Comparison of ENCODE assay signal across 26 cellular contexts in the genomic region with DNA sequence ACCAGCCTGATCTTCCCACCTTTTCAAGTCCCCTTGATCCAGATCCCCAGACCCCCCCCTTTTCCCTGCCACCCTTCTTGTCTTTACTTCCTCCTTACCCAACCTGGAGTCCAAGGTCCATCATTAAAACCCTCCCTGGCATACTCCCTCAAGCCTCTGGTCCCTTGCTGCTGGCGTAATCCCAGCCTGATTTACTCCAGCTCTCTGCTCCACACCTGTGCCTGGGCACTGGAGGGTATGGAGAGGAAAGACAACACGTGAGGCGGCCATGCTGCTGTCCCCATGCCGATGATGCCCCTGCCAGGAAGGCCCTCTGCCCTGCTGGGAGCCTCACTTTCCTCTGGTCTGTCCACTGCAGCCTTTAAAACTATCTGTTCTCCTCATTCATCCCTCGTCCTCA. TPM values are rescaled to one million over a fixed set of nuclear protein-coding genes. Genes with fewer than 3 reads are reported as not detected.
DNase-seq lines count a peak whose midpoint lies in the region; ATAC-seq and TF ChIP-seq lines count a peak whose summit lies in the region.
"Had no signal": no experiment of that assay in that cellular context is flagged by ENCODE, and none has a peak within 500 bp of the region (broad histone marks: within the 10 kb centered on the region; RNA-seq: fewer than 3 reads in every experiment).

No MANE protein-coding gene starts in this region.

- no peak overlapping the region for H3K4me3 Mint-ChIP-seq in stimulated activated naive CD8-positive, alpha-beta T cell treated with anti-CD3 and anti-CD28 coated beads, Interleukin-15, amount 100 ng/mL, for 72 hours
- H3K4me3 Mint-ChIP-seq: activated CD4-positive, alpha-beta memory T cell treated with anti-CD3 and anti-CD28 coated beads for 36 hours; brain; naive thymus-derived CD4-positive, alpha-beta T cell had no signal

- no peak for ATAC-seq in activated naive CD4-positive, alpha-beta T cell treated with anti-CD3 and anti-CD28 coated beads, Interleukin-2, amount 50 U/mL, for 72 hours
- no peak for ATAC-seq in stimulated activated naive CD8-positive, alpha-beta T cell treated with anti-CD3 and anti-CD28 coated beads, Interleukin-15, amount 100 ng/mL, for 72 hours
- ATAC-seq in left lung (no peak), GM19351 (IDR thresholded peaks at IDR 0.05; ENCODE audit: unreplicated experiment) (no peak)
- ATAC-seq: heart right ventricle; naive thymus-derived CD4-positive, alpha-beta T cell had no signal

- H3K9ac ChIP-seq in colonic mucosa (ENCODE audit: low read depth in 2 of 2, low read length in 2 of 2) (peak overlapping the region in 1 of 2 donors; percentile 40), mucosa of rectum (ENCODE audit: low read depth in 1 of 2, low read length in 2 of 2) (no peak overlapping the region)

- H3K9me3 ChIP-seq in colonic mucosa (no peaks in the 10 kb centered on the region), mucosa of rectum (ENCODE audit: control insufficient read depth in 2 of 2, low read length in 2 of 2) (no peaks in the 10 kb centered on the region), left lung (no peaks in the 10 kb centered on the region)
- H3K9me3 ChIP-seq: heart right ventricle, SJCRH30 had no signal

- no peaks in the 10 kb centered on the region for H3K9me3 Mint-ChIP-seq in activated naive CD4-positive, alpha-beta T cell treated with anti-CD3 and anti-CD28 coated beads, Interleukin-2, amount 50 U/mL, for 72 hours
- no peaks in the 10 kb centered on the region for H3K9me3 Mint-ChIP-seq in stimulated activated naive CD8-positive, alpha-beta T cell treated with anti-CD3 and anti-CD28 coated beads, Interleukin-15, amount 100 ng/mL, for 72 hours
- H3K9me3 Mint-ChIP-seq: activated CD4-positive, alpha-beta memory T cell treated with anti-CD3 and anti-CD28 coated beads for 36 hours; brain had no signal

- intact Hi-C loops in colonic mucosa (cut with DNase I), result no loop called here
- intact Hi-C loops in left lung (cut with DNase I), result no loop called here

- H3K36me3 ChIP-seq in colonic mucosa (no peaks in the 10 kb centered on the region), mucosa of rectum (ENCODE audit: control insufficient read depth in 2 of 2, insufficient read depth in 2 of 2, low read length in 2 of 2) (peaks cover 0 to 2% of the 10 kb centered on the region in 2 donors), left lung (peaks cover 0 to 33% of the 10 kb centered on the region in 2 donors)
- H3K36me3 ChIP-seq: SJCRH30 had no signal

- DNase-seq in activated naive CD4-positive, alpha-beta T cell treated with anti-CD3 and anti-CD28 coated beads, Interleukin-2, amount 50 U/mL, for 72 hours (ENCODE audit: low spot score in 2 of 2), result no peak
- no peak for DNase-seq in activated naive CD4-positive, alpha-beta T cell (lab: John Stamatoyannopoulos, UW)
- DNase-seq in colonic mucosa, result peak; percentile 71
- DNase-seq in stimulated activated naive CD8-positive, alpha-beta T cell treated with anti-CD3 and anti-CD28 coated beads, Interleukin-15, amount 100 ng/mL, for 72 hours, result no peak
- no peak for DNase-seq in left lung
- no peak for DNase-seq in NOMO-1 (lab: John Stamatoyannopoulos, UW; ENCODE audit: unreplicated experiment in 2 of 2)
- DNase-seq: ACHN; activated CD4-positive, alpha-beta memory T cell treated with anti-CD3 and anti-CD28 coated beads for 36 hours; activated gamma-delta T cell; effector memory CD4-positive, alpha-beta T cell; foreskin fibroblast; H7; heart right ventricle; mammary epithelial cell; naive thymus-derived CD4-positive, alpha-beta T cell; NCI-H1105 treated with DMSO at 0.1 percent for 48 hours; NCI-H2081; NCI-H226; NCI-H69; stimulated activated CD8-positive, alpha-beta memory T cell treated with anti-CD3 and anti-CD28 coated beads, Interleukin-4, amount 100 ng/mL, for 48 hours; substantia nigra had no signal

- H3K27me3 ChIP-seq in colonic mucosa, result no peaks in the 10 kb centered on the region
- no peaks in the 10 kb centered on the region for H3K27me3 ChIP-seq in mucosa of rectum (ENCODE audit: control insufficient read depth in 2 of 2, insufficient read depth in 2 of 2, low read length in 2 of 2)
- no peaks in the 10 kb centered on the region for H3K27me3 ChIP-seq in left lung
- H3K27me3 ChIP-seq: heart right ventricle, SJCRH30 had no signal

- H3K4me1 Mint-ChIP-seq in stimulated activated naive CD8-positive, alpha-beta T cell treated with anti-CD3 and anti-CD28 coated beads, Interleukin-15, amount 100 ng/mL, for 72 hours, result peaks cover 52% of the 10 kb centered on the region

- TF ChIP-seq CTCF in colonic mucosa (IDR thresholded peaks at IDR 0.05) (no peak), left lung (IDR thresholded peaks at IDR 0.05) (no peak)

- no peak overlapping the region for H3K4me3 ChIP-seq in colonic mucosa
- H3K4me3 ChIP-seq in mucosa of rectum (ENCODE audit: low read length in 2 of 2), result peak overlapping the region; percentile 22 to 28
- no peak overlapping the region for H3K4me3 ChIP-seq in left lung
- H3K4me3 ChIP-seq: heart right ventricle, SJCRH30, skin epidermis had no signal

- peaks cover 5 to 8% of the 10 kb centered on the region in 2 donors for H3K36me3 Mint-ChIP-seq in activated naive CD4-positive, alpha-beta T cell treated with anti-CD3 and anti-CD28 coated beads, Interleukin-2, amount 50 U/mL, for 72 hours
- H3K36me3 Mint-ChIP-seq: activated CD4-positive, alpha-beta memory T cell treated with anti-CD3 and anti-CD28 coated beads for 36 hours had no signal

- H3K27ac Mint-ChIP-seq in activated naive CD4-positive, alpha-beta T cell treated with anti-CD3 and anti-CD28 coated beads, Interleukin-2, amount 50 U/mL, for 72 hours, result peak overlapping the region; percentile 12 to 33
- H3K27ac Mint-ChIP-seq in stimulated activated naive CD8-positive, alpha-beta T cell treated with anti-CD3 and anti-CD28 coated beads, Interleukin-15, amount 100 ng/mL, for 72 hours, result peak overlapping the region; percentile 3 to 84
- H3K27ac Mint-ChIP-seq: activated CD4-positive, alpha-beta memory T cell treated with anti-CD3 and anti-CD28 coated beads for 36 hours had no signal

- peaks cover 8% of the 10 kb centered on the region for H3K4me1 ChIP-seq in colonic mucosa
- peaks cover 26 to 33% of the 10 kb centered on the region in 2 donors for H3K4me1 ChIP-seq in mucosa of rectum (ENCODE audit: control insufficient read depth in 2 of 2, insufficient read depth in 2 of 2, low read length in 2 of 2)
- peaks cover 8 to 15% of the 10 kb centered on the region in 2 donors for H3K4me1 ChIP-seq in left lung

- no peak overlapping the region for H3K27ac ChIP-seq in colonic mucosa
- H3K27ac ChIP-seq in mucosa of rectum (ENCODE audit: low read depth in 2 of 2, low read length in 2 of 2), result peak overlapping the region; percentile 32 to 66
- H3K27ac ChIP-seq in left lung, result no peak overlapping the region
- H3K27ac ChIP-seq: heart right ventricle, SJCRH30, skin epidermis had no signal

- no peaks in the 10 kb centered on the region for H3K27me3 Mint-ChIP-seq in stimulated activated naive CD8-positive, alpha-beta T cell treated with anti-CD3 and anti-CD28 coated beads, Interleukin-15, amount 100 ng/mL, for 72 hours
- H3K27me3 Mint-ChIP-seq: activated CD4-positive, alpha-beta memory T cell treated with anti-CD3 and anti-CD28 coated beads for 36 hours; naive thymus-derived CD4-positive, alpha-beta T cell had no signal

RNA-seq across cellular contexts. Expression of a gene that starts 5.1 kb away (rescaled TPM):
- 10 to 100 TPM in 1 of 2 donors, 1 to 10 TPM in 1; 3.8 to 19.8 TPM for total RNA-seq in activated naive CD4-positive, alpha-beta T cell treated with anti-CD3 and anti-CD28 coated beads, Interleukin-2, amount 50 U/mL, for 72 hours
- total RNA-seq in colonic mucosa (10 to 100 TPM; 19.2 to 30.3 TPM), left lung (10 to 100 TPM; 23.8 to 26.6 TPM)

RNA-seq across cellular contexts. Expression of a gene that starts 13.1 kb away (rescaled TPM):
- total RNA-seq in activated naive CD4-positive, alpha-beta T cell treated with anti-CD3 and anti-CD28 coated beads, Interleukin-2, amount 50 U/mL, for 72 hours, result 100 to 1,000 TPM in 1 of 2 donors, 10 to 100 TPM in 1; 94.0 to 114 TPM
- total RNA-seq in colonic mucosa, result 100 to 1,000 TPM; 187 to 303 TPM
- total RNA-seq in left lung, result 100 to 1,000 TPM; 200 to 221 TPM

RNA-seq across cellular contexts. Expression of a gene that starts 50.7 kb away (rescaled TPM):
- total RNA-seq in activated naive CD4-positive, alpha-beta T cell treated with anti-CD3 and anti-CD28 coated beads, Interleukin-2, amount 50 U/mL, for 72 hours, result 100 to 1,000 TPM in 1 of 2 donors, 10 to 100 TPM in 1; 73.1 to 108 TPM
- total RNA-seq in colonic mucosa (10 to 100 TPM; 39.4 to 78.6 TPM), left lung (10 to 100 TPM; 64.3 to 73.9 TPM)

Comparison
In these comparisons a context has a peak if more than half of its experiments do, and no peak if none do; other contexts are left out.
1. H3K27ac ChIP-seq: peak in mucosa of rectum (2 of 2); none in colonic mucosa (single experiment) and left lung (0 of 2).
2. H3K4me3 ChIP-seq: peak in mucosa of rectum (2 of 2); none in colonic mucosa (single experiment) and left lung (0 of 2).